In the genomic region with DNA sequence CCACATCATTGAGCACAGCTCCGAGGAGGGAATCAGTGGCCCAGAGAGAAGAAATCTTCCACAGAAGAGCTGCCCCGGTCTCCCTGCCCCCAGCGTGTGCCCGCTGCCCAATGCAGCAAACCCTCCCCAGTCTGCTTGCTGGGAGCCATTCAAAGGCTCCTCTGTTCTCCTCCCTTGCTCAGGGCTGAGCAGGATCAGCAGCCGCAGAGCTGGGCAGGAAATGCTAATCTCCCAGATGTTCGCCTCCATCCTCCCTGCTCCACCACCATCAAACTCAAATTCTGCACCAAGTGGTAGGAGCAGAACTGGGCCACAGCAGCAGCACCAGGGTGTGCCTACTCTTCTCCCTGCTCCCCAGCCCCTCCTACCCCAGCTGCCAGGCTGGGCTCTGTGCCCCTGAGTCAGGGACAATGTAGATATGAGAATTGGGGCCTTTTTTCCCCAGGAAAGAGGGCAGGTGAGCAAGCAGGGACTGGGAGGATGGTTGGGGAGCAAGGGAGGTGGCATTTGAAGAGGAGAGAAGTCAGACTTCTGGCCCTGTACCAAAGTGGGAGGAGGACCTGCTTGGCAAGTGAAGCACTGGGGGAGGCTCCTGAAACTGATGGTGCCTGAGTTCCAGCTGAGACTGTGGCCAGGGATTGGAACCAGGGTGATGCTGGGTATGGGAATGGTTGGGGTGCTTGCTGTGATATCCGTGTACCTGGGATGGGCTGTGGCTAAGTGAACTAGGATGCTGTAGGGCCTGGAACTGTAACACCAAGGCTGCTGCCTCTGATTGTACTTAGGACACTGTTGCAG, we compare ENCODE assay signal across 10 cellular contexts. TPM values are rescaled to one million over a fixed set of nuclear protein-coding genes. Genes with fewer than 3 reads are reported as not detected.
A peak's percentile ranks its signal among the peaks of the same experiment; 100 is the strongest.
DNase-seq lines count a peak whose midpoint lies in the region; ATAC-seq and TF ChIP-seq lines count a peak whose summit lies in the region.
"Had no signal": no experiment of that assay in that cellular context is flagged by ENCODE, and none has a peak within 500 bp of the region (broad histone marks: within the 10 kb centered on the region; RNA-seq: fewer than 3 reads in every experiment).

No MANE protein-coding gene starts in this region.

- H3K27ac ChIP-seq in osteoblast (ENCODE audit: low read depth, low read length), result no peak overlapping the region

- H3K9me3 ChIP-seq in NT2/D1 (ENCODE audit: insufficient read depth, low read length) (no peaks in the 10 kb centered on the region), osteoblast (ENCODE audit: low read depth, low read length) (no peaks in the 10 kb centered on the region)

- ATAC-seq in GM19328 (IDR thresholded peaks at IDR 0.05; ENCODE audit: unreplicated experiment) (no peak), HG03025 (IDR thresholded peaks at IDR 0.05; ENCODE audit: low FRiP score, unreplicated experiment) (no peak)

- no peak for TF ChIP-seq CTCF in osteoblast (IDR thresholded peaks at IDR 0.05; ENCODE audit: extremely low read depth, low read depth, low read length)

- H2AFZ ChIP-seq in osteoblast (ENCODE audit: low read length), result no peak overlapping the region

- H3K4me3 ChIP-seq in NT2/D1 (ENCODE audit: insufficient read length, low read depth) (no peak overlapping the region), osteoblast (ENCODE audit: insufficient read depth, low read length) (no peak overlapping the region)

- peak overlapping the region; percentile 59 for H3K9ac ChIP-seq in NT2/D1 (ENCODE audit: insufficient read length, low read depth)

- no peaks in the 10 kb centered on the region for H3K79me2 ChIP-seq in osteoblast (ENCODE audit: insufficient read depth, low read length)

- H3K27me3 ChIP-seq in NT2/D1 (ENCODE audit: insufficient read depth, insufficient read length) (peaks cover 35% of the 10 kb centered on the region), osteoblast (ENCODE audit: insufficient read depth, low read length) (peaks cover 90% of the 10 kb centered on the region)

- H3K4me2 ChIP-seq in osteoblast (ENCODE audit: insufficient read depth, low read length), result no peak overlapping the region

- H3K36me3 ChIP-seq in NT2/D1 (ENCODE audit: insufficient read depth, insufficient read length, low read length) (no peaks in the 10 kb centered on the region), osteoblast (ENCODE audit: insufficient read depth, low read length) (no peaks in the 10 kb centered on the region)

- DNase-seq in DMS79 (lab: John Stamatoyannopoulos, UW), result peak; percentile 14
- DNase-seq in NT2/D1 (ENCODE audit: low read depth, low spot score), result no peak
- DNase-seq in globus pallidus (ENCODE audit: low spot score), result peak; percentile 94
- DNase-seq in osteoblast (ENCODE audit: insufficient read length, low spot score, missing footprints), result peak; percentile 58
- DNase-seq in hepatic stellate cell (ENCODE audit: low spot score), result no peak
- DNase-seq in NCI-H187 (lab: John Stamatoyannopoulos, UW), result no peak
- DNase-seq: naive thymus-derived CD4-positive, alpha-beta T cell; stimulated activated CD4-positive, alpha-beta T cell treated with anti-CD3 and anti-CD28 coated beads, Interleukin-1b, Interleukin-23, amount 100 ng/mL, for 48 hours had no signal

- no peaks in the 10 kb centered on the region for H4K20me1 ChIP-seq in osteoblast (ENCODE audit: insufficient read depth, low read length)

- H3K4me1 ChIP-seq in NT2/D1 (ENCODE audit: insufficient read depth, insufficient read length) (peaks cover 24% of the 10 kb centered on the region), osteoblast (ENCODE audit: insufficient read depth, low read length) (peaks cover 7% of the 10 kb centered on the region)

RNA-seq across cellular contexts. Expression of gene PCDH1, which starts 1.9 kb away (rescaled TPM):
- 0.29 and 1.4 TPM in 2 replicates for total RNA-seq in osteoblast

RNA-seq across cellular contexts. Expression of gene DELE1, which starts 43.5 kb away (rescaled TPM):
- 50.1 and 52.1 TPM in 2 replicates for total RNA-seq in osteoblast

Comparison
In these comparisons a context has a peak if more than half of its experiments do, and no peak if none do; other contexts are left out.
1. DNase-seq: peak in DMS79 (single experiment), globus pallidus (single experiment) and osteoblast (single experiment); none in NT2/D1 (single experiment), hepatic stellate cell (single experiment) and NCI-H187 (0 of 2).